Comparison of ENCODE assay signal across 8 cellular contexts in genomic region chr7:32062150-32062549, GRCh38. TPM values are rescaled to one million over a fixed set of nuclear protein-coding genes. Genes with fewer than 3 reads are reported as not detected.
DNase-seq lines count a peak whose midpoint lies in the region; ATAC-seq, FAIRE-seq and TF ChIP-seq lines count a peak whose summit lies in the region.

No MANE protein-coding gene starts in this region.

- RAD21 ChIA-PET in GM12878 (lab: Charles Lee; ENCODE audit: unreplicated experiment), result interaction anchor here (0.6 to 1.0 kb wide), 3 partner anchors 11 to 280 kb away, joined by 3 read pairs; no protein-coding TSS in a partner anchor

- H3K27me3 Mint-ChIP-seq in T-helper 17 cell, result no peaks in the 10 kb centered on the region

- CTCF ChIA-PET in GM12878 (lab: Yijun Ruan, JAX), result interaction anchor here (0.5 to 4.2 kb wide), 13 partner anchors 11 to 383 kb away, joined by 3 to 26 read pairs (median 4); no protein-coding TSS in a partner anchor

- 30% methylated on average over 5 of the region's 5 CpGs for WGBS in GM12878 (ENCODE audit: insufficient coverage, insufficient replicate concordance, low lambda C conversion rate, missing lambda C conversion rate)

- DNase-seq in EL (peak; percentile 72), M059J (ENCODE audit: low read depth) (peak; percentile 82), GM12878 (ENCODE audit: low read depth, low spot score) (no peak), lower lobe of right lung (peak; percentile 55), T-helper 17 cell (no peak), DMS79 (lab: John Stamatoyannopoulos, UW) (no peak)

- peak; percentile 88 for TF ChIP-seq CTCF in 22Rv1 (IDR thresholded peaks at IDR 0.05)
- peak; percentile 41 to 66 (median 54) for TF ChIP-seq CTCF in GM12878 (IDR thresholded peaks at IDR 0.05 in 2 of 3, conservative IDR thresholded peaks at IDR 0.05 in 1 of 3; ENCODE audit: control insufficient read depth in 2 of 3, extremely low read depth in 1 of 3, insufficient read depth in 1 of 3, low read depth in 3 of 3, low read length in 3 of 3)
- peak; percentile 53 for TF ChIP-seq CTCF in lower lobe of right lung (IDR thresholded peaks at IDR 0.05)

- no peak overlapping the region for H3K9ac ChIP-seq in GM12878 (ENCODE audit: control insufficient read depth, insufficient read depth, low read length)

- no peak overlapping the region for H2AFZ ChIP-seq in GM12878 (ENCODE audit: control insufficient read depth, low read depth, low read length)

- H3K4me1 ChIP-seq in GM12878 (ENCODE audit: control insufficient read depth, insufficient read depth, low read length) (no peaks in the 10 kb centered on the region), lower lobe of right lung (no peaks in the 10 kb centered on the region)

- no peak for TF ChIP-seq EP300 in GM12878 (IDR thresholded peaks at IDR 0.05; ENCODE audit: borderline replicate concordance in 1 of 2, control insufficient read depth in 1 of 2, low read depth in 2 of 2, low read length in 2 of 2)

- peak; percentile 23 for FAIRE-seq in GM12878 (lab: Jason Lieb, UNC)

- SMC1A ChIA-PET in GM12878 (lab: Charles Lee; ENCODE audit: uncharacterized antibody, unreplicated experiment), result interaction anchor here (0.6 to 11.5 kb wide), 3 partner anchors 12 to 246 kb away, joined by 3 to 69 read pairs (median 10); no protein-coding TSS in a partner anchor

- no peak overlapping the region for H3K27ac Mint-ChIP-seq in T-helper 17 cell

- TF ChIP-seq POLR2A in GM12878 (IDR thresholded peaks at IDR 0.05; ENCODE audit: low read depth, low read length), result no peak

- H3K27ac ChIP-seq in 22Rv1, result no peak overlapping the region
- H3K27ac ChIP-seq in GM12878 (ENCODE audit: control insufficient read depth, insufficient read depth), result no peak overlapping the region
- H3K27ac ChIP-seq in lower lobe of right lung, result no peak overlapping the region

- no peaks in the 10 kb centered on the region for H3K4me1 Mint-ChIP-seq in T-helper 17 cell

- H3K79me2 ChIP-seq in GM12878 (ENCODE audit: control insufficient read depth, insufficient read depth, low read length), result no peaks in the 10 kb centered on the region

- no peak overlapping the region for H3K4me3 ChIP-seq in GM12878
- no peak overlapping the region for H3K4me3 ChIP-seq in lower lobe of right lung

- no TSS peak for BruUV-seq in GM12878 (replicated peaks; lab: Mats Ljungman, UMichigan)

- H3K9me3 ChIP-seq in GM12878 (replicated peaks; ENCODE audit: control insufficient read depth, insufficient read depth, low read length), result no peaks in the 10 kb centered on the region; the same call in 2 of the 3 replicates
- no peaks in the 10 kb centered on the region for H3K9me3 ChIP-seq in lower lobe of right lung
- no peaks in the 10 kb centered on the region for H3K9me3 ChIP-seq in T-helper 17 cell (ENCODE audit: control insufficient read depth, low read length, poor library complexity, severe bottlenecking)

- no peak overlapping the region for H3K4me3 Mint-ChIP-seq in T-helper 17 cell

- POLR2A ChIA-PET in GM12878 (lab: Charles Lee), result no interaction called here

- ATAC-seq in GM12878, result peak; percentile 74
- ATAC-seq in lower lobe of right lung, result no peak
- no peak for ATAC-seq in HG02678 (IDR thresholded peaks at IDR 0.05; ENCODE audit: unreplicated experiment)
- no peak for ATAC-seq in T-helper 17 cell

- in situ Hi-C loops in GM12878 (cut with MboI), result no loop called here

- H3K36me3 ChIP-seq in GM12878 (ENCODE audit: control insufficient read depth in 2 of 2, insufficient read depth in 2 of 2, low read length in 1 of 2) (no peaks in the 10 kb centered on the region), lower lobe of right lung (no peaks in the 10 kb centered on the region)

- H4K20me1 ChIP-seq in GM12878 (ENCODE audit: control insufficient read depth, insufficient read depth), result no peaks in the 10 kb centered on the region

- H3K27me3 ChIP-seq in GM12878 (replicated peaks in 1 of 2; ENCODE audit: control insufficient read depth in 2 of 2, insufficient read depth in 2 of 2, low read length in 1 of 2) (no peaks in the 10 kb centered on the region; a peak in 1 of 4 replicates), lower lobe of right lung (ENCODE audit: low read depth) (no peaks in the 10 kb centered on the region)

- no peaks in the 10 kb centered on the region for H3K36me3 Mint-ChIP-seq in T-helper 17 cell (ENCODE audit: low read depth)

- TF ChIP-seq RAD21 in GM12878 (IDR thresholded peaks at IDR 0.05; ENCODE audit: insufficient read depth, low read depth, low read length), result peak; percentile 47

- H3K4me2 ChIP-seq in GM12878 (ENCODE audit: control insufficient read depth, insufficient read depth), result no peak overlapping the region

- intact Hi-C loops in GM12878 (cut with micrococcal nuclease; ENCODE audit: unreplicated experiment), result loop anchor here (5.0 kb wide), 2 partner anchors 280 to 315 kb away; no protein-coding TSS in a partner anchor
- intact Hi-C loops in lower lobe of right lung (cut with DNase I), result no loop called here

TF ChIP-seq in GM12878, 131 proteins besides CTCF, POLR2A, EP300 and RAD21:
- TF ChIP-seq YY1 (IDR thresholded peaks at IDR 0.05; ENCODE audit: low read depth, low read length) (peak; percentile 87), SMC3 (IDR thresholded peaks at IDR 0.05; ENCODE audit: borderline replicate concordance, low read length) (peak; percentile 63; the same call in 1 of the 2 replicates), BRCA1 (IDR thresholded peaks at IDR 0.05; ENCODE audit: low read depth, low read length) (no peak)

RNA-seq across cellular contexts. Expression of gene PDE1C, which starts 8.1 kb away (rescaled TPM):
- 43.5 and 70.6 TPM in 2 replicates for total RNA-seq in M059J (2014; rRNA removed; shearing (Covaris generic))
- total RNA-seq in GM12878 (2013; cell fraction: nucleolus; rRNA removed), result 3.4 and 5.1 TPM in 2 replicates
- total RNA-seq in GM12878 (2014; rRNA removed), result 0.90 and 1.3 TPM in 2 replicates
- total RNA-seq in GM12878 (2014; rRNA removed; fragmentation: Illumina TruSeq; extraction: Trizol), result 0.76 and 0.78 TPM in 2 replicates
- total RNA-seq in GM12878 (2021), result 2.0 and 2.3 TPM in 2 replicates
- 0.05 TPM for polyA plus RNA-seq in GM12878 (2011; ENCODE audit: low read depth)
- 0.67 and 0.82 TPM in 2 replicates for polyA plus RNA-seq in GM12878 (2011; rRNA removed)
- 0.45 and 0.69 TPM in 2 replicates for polyA plus RNA-seq in GM12878 (2011; cell fraction: cytosol; rRNA removed)
- polyA plus RNA-seq in GM12878 (2011; cell fraction: nucleus; rRNA removed), result 1.1 TPM in 2 replicates
- 0.11 and 0.25 TPM in 2 replicates for polyA plus RNA-seq in GM12878 (2012)
- polyA plus RNA-seq in GM12878 (2014; fragmentation: Illumina TruSeq; extraction: Trizol), result 1.1 and 1.3 TPM in 2 replicates
- polyA plus RNA-seq in GM12878 (2014; fragmentation: Nextera tagmentation; extraction: Ambion mirVana), result under 1 TPM; 0.46 to 0.47 TPM
- polyA plus RNA-seq in GM12878 (2014; rRNA removed), result 0.73 and 0.86 TPM in 2 replicates
- under 1 TPM; 0.29 to 0.46 TPM for polyA plus RNA-seq in GM12878 (2016; fragmentation: Nextera tagmentation; extraction: Ambion mirVana)
- 3.6 and 4.5 TPM in 2 replicates for polyA minus RNA-seq in GM12878 (2011; rRNA and poly(A)+ RNA removed)
- 0.42 and 0.53 TPM in 2 replicates for polyA minus RNA-seq in GM12878 (2011; cell fraction: cytosol; rRNA and poly(A)+ RNA removed)
- polyA minus RNA-seq in GM12878 (2011; cell fraction: nucleus; rRNA and poly(A)+ RNA removed), result 2.8 and 5.4 TPM in 2 replicates
- total RNA-seq in lower lobe of right lung, result 15.5 TPM
- total RNA-seq in T-helper 17 cell, result not detected

Comparison
In these comparisons a context has a peak if more than half of its experiments do, and no peak if none do; other contexts are left out.
1. DNase-seq: peak in EL (single experiment), M059J (single experiment) and lower lobe of right lung (single experiment); none in GM12878 (single experiment), T-helper 17 cell (0 of 3) and DMS79 (single experiment).
2. Peak in every context shown above with its lines, with median percentiles within 50 percentile points of each other: CTCF ChIP-seq.